Comparison of ENCODE assay signal across 1 cellular context in genomic region chr9:137096785-137097546, GRCh38.
TF ChIP-seq lines count a peak whose summit lies in the region.

No MANE protein-coding gene starts in this region.

TF ChIP-seq in WTC11, 78 proteins besides CTCF, POLR2A, EP300 and RAD21 (continued from another document):
- no peak for TF ChIP-seq ATF2 (CRISPR knock-in tag; IDR thresholded peaks at IDR 0.05; ENCODE audit: borderline replicate concordance, low read depth)
- TF ChIP-seq PREB (CRISPR knock-in tag; IDR thresholded peaks at IDR 0.05; ENCODE audit: borderline replicate concordance): no peak
- TF ChIP-seq FOXK1 (CRISPR knock-in tag; IDR thresholded peaks at IDR 0.05): no peak
- TF ChIP-seq MLX (CRISPR knock-in tag; IDR thresholded peaks at IDR 0.05): no peak
- TF ChIP-seq ZMAT4 (CRISPR knock-in tag; IDR thresholded peaks at IDR 0.05): no peak
- no peak for TF ChIP-seq ATF3 (CRISPR knock-in tag; conservative IDR thresholded peaks at IDR 0.05)
- TF ChIP-seq ZBTB43 (CRISPR knock-in tag; IDR thresholded peaks at IDR 0.05): no peak
- no peak for TF ChIP-seq ATF6 (CRISPR knock-in tag; IDR thresholded peaks at IDR 0.05)
- no peak for TF ChIP-seq ZNF219 (CRISPR knock-in tag; IDR thresholded peaks at IDR 0.05; ENCODE audit: borderline replicate concordance)
- TF ChIP-seq AFF4 (CRISPR knock-in tag; IDR thresholded peaks at IDR 0.05; ENCODE audit: borderline replicate concordance): no peak
